8 cellular contexts compared by ENCODE assay signal in the genomic region with DNA sequence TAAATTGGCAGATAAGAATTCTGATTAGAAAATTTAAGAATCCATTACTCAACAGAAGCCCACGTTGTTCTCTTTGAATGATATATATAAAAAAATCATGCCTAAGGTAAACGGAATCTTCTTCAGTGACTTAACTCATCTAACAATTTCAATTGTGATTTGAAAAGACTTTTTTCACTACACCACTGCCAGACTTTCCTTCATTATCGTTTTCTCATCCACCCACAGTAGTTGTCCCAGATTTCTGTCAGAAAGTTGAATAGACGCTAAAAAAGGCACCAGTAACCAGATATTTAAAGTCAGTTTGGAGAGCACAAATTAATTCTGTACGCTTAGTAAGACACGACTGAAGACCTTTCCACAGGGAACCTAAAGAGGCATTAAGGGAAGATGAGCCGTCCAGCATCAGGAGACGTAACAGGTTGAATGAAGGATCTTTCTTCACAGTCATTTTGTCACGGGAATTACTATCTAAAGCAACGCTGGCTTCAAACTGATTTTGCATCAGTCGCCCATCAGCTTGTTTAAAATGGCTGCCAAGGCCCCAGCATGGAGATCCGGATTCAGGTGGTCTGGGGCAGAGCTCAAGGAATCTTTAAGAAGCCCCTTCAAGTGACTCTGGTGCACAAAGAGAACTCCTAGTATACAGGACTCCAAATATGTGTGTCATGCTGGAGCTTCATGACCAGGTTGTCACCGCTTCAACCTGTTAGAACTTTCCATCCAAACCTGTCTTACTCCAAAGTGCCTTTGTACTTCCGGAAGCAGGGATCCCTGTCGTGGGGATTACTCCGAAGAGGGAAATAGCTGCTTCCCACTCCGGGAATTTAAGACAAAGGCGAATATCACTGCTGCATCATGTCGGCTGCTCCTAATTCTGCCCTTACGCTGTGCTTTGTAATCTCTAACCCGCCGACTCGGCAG. TPM values are rescaled to one million over a fixed set of nuclear protein-coding genes. Genes with fewer than 3 reads are reported as not detected.
DNase-seq lines count a peak whose midpoint lies in the region; ATAC-seq and TF ChIP-seq lines count a peak whose summit lies in the region.

No MANE protein-coding gene starts in this region.

- peak overlapping the region; percentile 54; the same call in 1 of the 2 replicates for H2AFZ ChIP-seq in OCI-LY3 (ENCODE audit: low read depth, low read length)

- no peaks in the 10 kb centered on the region for H3K9me3 Mint-ChIP-seq in chondrocyte (ENCODE audit: low read depth)
- H3K9me3 Mint-ChIP-seq in memory B cell, result no peaks in the 10 kb centered on the region
- H3K9me3 Mint-ChIP-seq in type B pancreatic cell, result no peaks in the 10 kb centered on the region

- no peak for ATAC-seq in memory B cell (ENCODE audit: low read depth)
- ATAC-seq in HG03108 (IDR thresholded peaks at IDR 0.05; ENCODE audit: unreplicated experiment), result no peak

- DNase-seq in NCI-H748 (lab: John Stamatoyannopoulos, UW; ENCODE audit: unreplicated experiment), result peak; percentile 31
- no peak for DNase-seq in NCI-H748 treated with DMSO at 0.1 percent for 48 hours (lab: John Stamatoyannopoulos, UW)
- DNase-seq in chondrocyte (ENCODE audit: low spot score), result no peak
- no peak for DNase-seq in memory B cell (ENCODE audit: low spot score in 2 of 2)
- DNase-seq in type B pancreatic cell (ENCODE audit: extremely low spot score, unreplicated experiment), result no peak
- no peak for DNase-seq in activated gamma-delta T cell (lab: John Stamatoyannopoulos, UW)

- H3K4me3 ChIP-seq in OCI-LY3 (ENCODE audit: low read length), result peak overlapping the region; percentile 94

- H3K9me3 ChIP-seq in OCI-LY3 (ENCODE audit: insufficient read depth, low read length), result no peaks in the 10 kb centered on the region

- H3K36me3 ChIP-seq in OCI-LY3 (replicated peaks; ENCODE audit: low read depth, low read length), result peaks cover 4% of the 10 kb centered on the region

- H3K36me3 Mint-ChIP-seq in chondrocyte (ENCODE audit: low read depth) (no peaks in the 10 kb centered on the region), memory B cell (peaks cover 2% of the 10 kb centered on the region), type B pancreatic cell (peaks cover 17% of the 10 kb centered on the region)

- H3K4me1 Mint-ChIP-seq in chondrocyte (ENCODE audit: low read depth) (peaks cover 38% of the 10 kb centered on the region), memory B cell (peaks cover 30% of the 10 kb centered on the region), type B pancreatic cell (ENCODE audit: unreplicated experiment) (peaks cover 29% of the 10 kb centered on the region)

- H3K4me3 Mint-ChIP-seq in chondrocyte (ENCODE audit: unreplicated experiment), result peak overlapping the region; percentile 100
- H3K4me3 Mint-ChIP-seq in memory B cell, result peak overlapping the region; percentile 97
- H3K4me3 Mint-ChIP-seq in type B pancreatic cell, result peak overlapping the region; percentile 100

- H3K9ac ChIP-seq in OCI-LY3 (ENCODE audit: low read length), result peak overlapping the region; percentile 92

- H3K4me2 ChIP-seq in OCI-LY3 (ENCODE audit: low read length), result peak overlapping the region; percentile 95

- 0 out of 2 replicates have a peak, but pooled peaks cover 4% of the 10 kb centered on the region for H4K20me1 ChIP-seq in OCI-LY3 (ENCODE audit: insufficient read depth, low read length)

- H3K27me3 Mint-ChIP-seq in chondrocyte (ENCODE audit: low read depth) (peaks cover 5% of the 10 kb centered on the region), memory B cell (peaks cover 1% of the 10 kb centered on the region), type B pancreatic cell (peaks cover 25% of the 10 kb centered on the region)

- H3K27ac Mint-ChIP-seq in chondrocyte (ENCODE audit: unreplicated experiment) (peak overlapping the region; percentile 99), memory B cell (peak overlapping the region; percentile 93), type B pancreatic cell (peak overlapping the region; percentile 99)

- no peaks in the 10 kb centered on the region for H3K27me3 ChIP-seq in OCI-LY3 (ENCODE audit: low read depth, low read length)

- no peak for TF ChIP-seq CTCF in OCI-LY3 (IDR thresholded peaks at IDR 0.05; ENCODE audit: low read depth, low read length)
- TF ChIP-seq CTCF in chondrocyte (IDR thresholded peaks at IDR 0.05), result no peak
- TF ChIP-seq CTCF in type B pancreatic cell (conservative IDR thresholded peaks at IDR 0.05), result no peak

- H3K4me1 ChIP-seq in OCI-LY3 (ENCODE audit: low read length), result peaks cover 12% of the 10 kb centered on the region

- H3K79me2 ChIP-seq in OCI-LY3 (ENCODE audit: low read length), result peaks cover 49% of the 10 kb centered on the region

- peak overlapping the region; percentile 57 for H3K27ac ChIP-seq in OCI-LY3 (ENCODE audit: low read length)

RNA-seq across cellular contexts. Expression of a gene that starts 1.2 kb away (rescaled TPM):
- total RNA-seq in chondrocyte, result 78.6 to 89.7 TPM (median 78.7 TPM) in 3 replicates
- total RNA-seq in type B pancreatic cell (ENCODE audit: low replicate concordance), result 100 and 130 TPM in 2 replicates

RNA-seq across cellular contexts. Expression of a gene that starts 6.1 kb away (rescaled TPM):
- total RNA-seq in chondrocyte (0.41 to 1.2 TPM (median 1.0 TPM) in 3 replicates), type B pancreatic cell (ENCODE audit: low replicate concordance) (3.5 and 3.9 TPM in 2 replicates)

RNA-seq across cellular contexts. Expression of a gene that starts 30.1 kb away (rescaled TPM):
- 0.40 to 0.77 TPM in 2 of 3 replicates, not detected in the other for total RNA-seq in chondrocyte
- 0.71 and 2.4 TPM in 2 replicates for total RNA-seq in type B pancreatic cell (ENCODE audit: low replicate concordance)
